Comparison of ENCODE assay signal across 10 cellular contexts in genomic region chr15:33188654-33189257, GRCh38. TPM values are rescaled to one million over a fixed set of nuclear protein-coding genes. Genes with fewer than 3 reads are reported as not detected.
DNase-seq lines count a peak whose midpoint lies in the region; ATAC-seq and TF ChIP-seq lines count a peak whose summit lies in the region.
"Had no signal": no experiment of that assay in that cellular context is flagged by ENCODE, and none has a peak within 500 bp of the region (broad histone marks: within the 10 kb centered on the region; RNA-seq: fewer than 3 reads in every experiment).

No MANE protein-coding gene starts in this region.

- H3K9me3 ChIP-seq in adrenal gland (replicated peaks in 1 of 3): no peaks in the 10 kb centered on the region

- 40 to 44% (median 42%) methylated on average over 5 of the region's 5 CpGs for WGBS in adrenal gland, 4 donors

- no peak overlapping the region for H3K4me3 ChIP-seq in adrenal gland

- peaks cover 3% of the 10 kb centered on the region for H3K27me3 ChIP-seq in adrenal gland
- H3K27me3 ChIP-seq: dorsolateral prefrontal cortex had no signal

- H3K4me3 Mint-ChIP-seq in CD14-positive monocyte: peak overlapping the region; percentile 28 to 77
- H3K4me3 Mint-ChIP-seq: HFFc6 had no signal

- peak; percentile 49 for DNase-seq in CD14-positive monocyte (ENCODE audit: low spot score)
- DNase-seq in adrenal gland: peak in 6 of 7 donors; percentile 19 to 53 (median 40)
- DNase-seq in epidermal melanocyte (ENCODE audit: insufficient read length, low spot score): no peak
- no peak for DNase-seq in superior temporal gyrus (ENCODE audit: extremely low spot score)
- DNase-seq: dorsolateral prefrontal cortex, HFFc6 had no signal

- peaks cover 15% of the 10 kb centered on the region for H3K4me1 Mint-ChIP-seq in CD14-positive monocyte

- TF ChIP-seq CTCF in CD14-positive monocyte (IDR thresholded peaks at IDR 0.05): no peak
- TF ChIP-seq CTCF in adrenal gland (IDR thresholded peaks at IDR 0.05): no peak

- peak overlapping the region; percentile 33 to 82 (median 58) for H3K27ac Mint-ChIP-seq in CD14-positive monocyte
- H3K27ac Mint-ChIP-seq: HFFc6 had no signal

- no peak overlapping the region for H3K27ac ChIP-seq in adrenal gland

- no peaks in the 10 kb centered on the region for H3K36me3 Mint-ChIP-seq in CD14-positive monocyte

- intact Hi-C loops in CD14-positive monocyte (cut with micrococcal nuclease) (no loop called here), adrenal gland (cut with DNase I) (no loop called here)

- no peaks in the 10 kb centered on the region for H3K4me1 ChIP-seq in adrenal gland (replicated peaks in 1 of 2)

- H3K36me3 ChIP-seq in adrenal gland (replicated peaks in 1 of 2): no peaks in the 10 kb centered on the region

- peaks cover 5 to 14% (median 11%) of the 10 kb centered on the region in 3 donors for H3K27me3 Mint-ChIP-seq in CD14-positive monocyte (ENCODE audit: low read depth in 3 of 3)

- TF ChIP-seq POLR2A in adrenal gland (IDR thresholded peaks at IDR 0.05): no peak

- ATAC-seq in GM21390 (IDR thresholded peaks at IDR 0.05; ENCODE audit: unreplicated experiment): peak; percentile 58
- peak; percentile 59 for ATAC-seq in HG03565 (IDR thresholded peaks at IDR 0.05; ENCODE audit: unreplicated experiment)
- ATAC-seq in HG03135 (IDR thresholded peaks at IDR 0.05; ENCODE audit: unreplicated experiment): no peak
- no peak for ATAC-seq in HG02970 (IDR thresholded peaks at IDR 0.05; ENCODE audit: low FRiP score, unreplicated experiment)

- H3K9me3 Mint-ChIP-seq in CD14-positive monocyte: no peaks in the 10 kb centered on the region
- H3K9me3 Mint-ChIP-seq: HFFc6 had no signal

RNA-seq across cellular contexts. Expression of gene FMN1, which starts 5.8 kb away (rescaled TPM):
- polyA plus RNA-seq in CD14-positive monocyte (under 1 TPM; 0.28 to 0.34 TPM), adrenal gland (1 to 10 TPM in 2 of 3 donors, under 1 TPM in 1; 0.37 to 6.0 (median 2.3) TPM)
- 10 to 100 TPM in 7 of 8 donors, 1 to 10 TPM in 1; 8.3 to 29.2 (median 11.8) TPM for total RNA-seq in adrenal gland

Comparison
In these comparisons a context has a peak if more than half of its experiments do, and no peak if none do; other contexts are left out.
1. DNase-seq: peak in CD14-positive monocyte (single experiment) and adrenal gland (6 of 7); none in epidermal melanocyte (single experiment) and superior temporal gyrus (single experiment).
2. ATAC-seq: peak in GM21390 (single experiment) and HG03565 (single experiment); none in HG03135 (single experiment) and HG02970 (single experiment).